In genomic region chr13:98890920-98891319, GRCh38 we compare ENCODE assay signal across 21 cellular contexts.
DNase-seq lines count a peak whose midpoint lies in the region; TF ChIP-seq lines count a peak whose summit lies in the region.
"Had no signal": no experiment of that assay in that cellular context is flagged by ENCODE, and none has a peak within 500 bp of the region (broad histone marks: within the 10 kb centered on the region; RNA-seq: fewer than 3 reads in every experiment).

No MANE protein-coding gene starts in this region.

- H3K4me1 Mint-ChIP-seq in activated naive CD4-positive, alpha-beta T cell treated with anti-CD3 and anti-CD28 coated beads, Interleukin-2, amount 50 U/mL, for 24 hours = peaks cover 26% of the 10 kb centered on the region
- H3K4me1 Mint-ChIP-seq in activated naive CD8-positive, alpha-beta T cell (ENCODE audit: low read depth) = peaks cover 23% of the 10 kb centered on the region

- no peaks in the 10 kb centered on the region for H3K9me3 ChIP-seq in iPS-15b (ENCODE audit: control insufficient read depth, insufficient read depth, low read length)
- no peaks in the 10 kb centered on the region for H3K9me3 ChIP-seq in tibial nerve
- H3K9me3 ChIP-seq: BE2C, upper lobe of left lung had no signal

- H3K4me3 Mint-ChIP-seq in activated naive CD4-positive, alpha-beta T cell treated with anti-CD3 and anti-CD28 coated beads, Interleukin-2, amount 50 U/mL, for 24 hours = peak overlapping the region; percentile 5
- H3K4me3 Mint-ChIP-seq in activated naive CD8-positive, alpha-beta T cell = peak overlapping the region; percentile 56

- H3K27me3 ChIP-seq in iPS-15b (ENCODE audit: control insufficient read depth, insufficient read depth, low read length) (no peaks in the 10 kb centered on the region), tibial nerve (no peaks in the 10 kb centered on the region)
- H3K27me3 ChIP-seq: cardiac muscle cell, upper lobe of left lung had no signal

- H3K36me3 ChIP-seq in iPS-15b (ENCODE audit: control insufficient read depth, insufficient read depth, low read length) (no peaks in the 10 kb centered on the region), tibial nerve (peaks cover 0 to 41% (median 0%) of the 10 kb centered on the region in 3 donors)
- H3K36me3 ChIP-seq: BE2C had no signal

- TF ChIP-seq CTCF in tibial nerve (IDR thresholded peaks at IDR 0.05) = no peak

- no peak for TF ChIP-seq EP300 in tibial nerve (IDR thresholded peaks at IDR 0.05)

- no peaks in the 10 kb centered on the region for H3K9me3 Mint-ChIP-seq in activated naive CD4-positive, alpha-beta T cell treated with anti-CD3 and anti-CD28 coated beads, Interleukin-2, amount 50 U/mL, for 24 hours
- no peaks in the 10 kb centered on the region for H3K9me3 Mint-ChIP-seq in activated naive CD8-positive, alpha-beta T cell (ENCODE audit: low read depth)

- H3K27ac ChIP-seq in substantia nigra (ENCODE audit: low read depth, low read length, poor library complexity, severe bottlenecking) (peak overlapping the region; percentile 41), tibial nerve (peak overlapping the region in 1 of 4 donors; percentile 54)
- H3K27ac ChIP-seq: cardiac muscle cell had no signal

- H3K4me3 ChIP-seq in iPS-15b (ENCODE audit: low read depth, low read length) = no peak overlapping the region
- H3K4me3 ChIP-seq in tibial nerve = no peak overlapping the region
- H3K4me3 ChIP-seq: cardiac muscle cell, GM12878, upper lobe of left lung had no signal

- DNase-seq in activated naive CD4-positive, alpha-beta T cell (lab: John Stamatoyannopoulos, UW) = no peak
- DNase-seq in substantia nigra (lab: John Stamatoyannopoulos, UW) = no peak
- DNase-seq in tibial nerve (ENCODE audit: low spot score in 2 of 2) = no peak
- DNase-seq in NCI-H226 = no peak
- DNase-seq in DMS 273 (lab: John Stamatoyannopoulos, UW; ENCODE audit: unreplicated experiment) = no peak
- DNase-seq: activated CD4-positive, alpha-beta T cell treated with anti-CD3 and anti-CD28 coated beads for 1 hour; activated effector memory CD4-positive, alpha-beta T cell treated with Interleukin-2 at 50 U/mL for 16 hours; amniotic stem cell; DMS79; kidney; NCI-H1092; NCI-H1930; NCI-H774; Right ventricle myocardium superior; upper lobe of left lung had no signal

- H3K9ac ChIP-seq in iPS-15b (ENCODE audit: low read depth, low read length) = peak overlapping the region; percentile 16

- H3K4me1 ChIP-seq in iPS-15b (ENCODE audit: control insufficient read depth, insufficient read depth, low read length) (peaks cover 13% of the 10 kb centered on the region), tibial nerve (peaks cover 0 to 12% (median 0%) of the 10 kb centered on the region in 4 donors)
- H3K4me1 ChIP-seq: BE2C had no signal

- 74 to 80% methylated on average over 5 of the region's 5 CpGs for whole genome bisulfite sequencing in tibial nerve, 2 donors

- H3K27me3 Mint-ChIP-seq in activated naive CD4-positive, alpha-beta T cell treated with anti-CD3 and anti-CD28 coated beads, Interleukin-2, amount 50 U/mL, for 24 hours = no peaks in the 10 kb centered on the region
- H3K27me3 Mint-ChIP-seq in activated naive CD8-positive, alpha-beta T cell = no peaks in the 10 kb centered on the region

- H3K36me3 Mint-ChIP-seq in activated naive CD4-positive, alpha-beta T cell treated with anti-CD3 and anti-CD28 coated beads, Interleukin-2, amount 50 U/mL, for 24 hours = peaks cover 21% of the 10 kb centered on the region
- peaks cover 26% of the 10 kb centered on the region for H3K36me3 Mint-ChIP-seq in activated naive CD8-positive, alpha-beta T cell

- peak overlapping the region; percentile 70 for H3K27ac Mint-ChIP-seq in activated naive CD4-positive, alpha-beta T cell treated with anti-CD3 and anti-CD28 coated beads, Interleukin-2, amount 50 U/mL, for 24 hours
- peak overlapping the region; percentile 75 for H3K27ac Mint-ChIP-seq in activated naive CD8-positive, alpha-beta T cell

- no peak for TF ChIP-seq POLR2A in tibial nerve (IDR thresholded peaks at IDR 0.05)
